8 cellular contexts compared by ENCODE assay signal in the genomic region with DNA sequence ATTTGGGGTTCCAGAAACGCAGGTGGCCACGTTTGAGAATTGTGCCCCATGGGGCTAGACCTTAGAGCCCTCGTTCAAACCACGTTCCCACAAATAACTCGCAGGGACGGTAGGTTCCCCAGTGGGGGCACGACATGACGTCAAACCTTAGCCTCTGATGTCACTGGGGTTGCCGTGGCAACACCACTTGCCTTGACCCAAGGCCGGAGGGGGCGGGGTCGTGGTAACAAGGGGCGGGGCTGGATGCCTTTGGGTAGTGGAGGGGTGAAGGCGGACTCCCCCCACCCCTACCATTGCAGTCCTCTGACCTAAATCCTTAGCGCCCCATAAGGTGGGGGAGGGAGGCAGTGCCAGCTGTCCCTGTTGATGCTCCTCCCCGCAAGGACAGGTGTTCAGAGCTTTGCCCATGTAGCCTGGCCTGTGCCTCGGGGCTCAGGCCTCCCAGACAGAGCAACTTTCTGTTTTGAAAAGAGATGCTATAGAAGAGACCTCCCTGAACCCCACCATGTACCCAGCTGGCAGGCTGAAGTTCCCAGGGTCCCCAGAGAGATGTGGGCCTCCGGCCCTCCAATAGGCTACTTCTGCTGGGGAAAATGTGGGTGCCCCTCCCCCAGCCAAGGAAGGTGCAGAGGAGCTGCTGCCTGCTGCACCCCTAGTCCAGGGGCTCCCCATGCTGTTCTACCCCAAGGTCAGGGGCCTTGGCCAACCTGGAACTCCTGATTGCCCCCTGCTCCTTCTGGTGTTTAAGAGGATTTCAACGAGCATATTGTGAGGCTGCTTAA. TPM values are rescaled to one million over a fixed set of nuclear protein-coding genes. Genes with fewer than 3 reads are reported as not detected.
A peak's percentile ranks its signal among the peaks of the same experiment; 100 is the strongest.
DNase-seq lines count a peak whose midpoint lies in the region; ATAC-seq and TF ChIP-seq lines count a peak whose summit lies in the region.

No MANE protein-coding gene starts in this region.

- H3K4me1 Mint-ChIP-seq in CD8-positive, alpha-beta memory T cell = peaks cover 0 to 11% (median 0%) of the 10 kb centered on the region in 3 donors
- H3K4me1 Mint-ChIP-seq in brain (peaks cover 52% of the 10 kb centered on the region), natural killer cell (peaks cover 0 to 4% of the 10 kb centered on the region in 2 donors)

- H3K27ac ChIP-seq in CD8-positive, alpha-beta memory T cell (ENCODE audit: low read depth, low read length) = no peak overlapping the region
- H3K27ac ChIP-seq in MM.1S (ENCODE audit: low read length) = no peak overlapping the region

- in situ Hi-C loops in ACHN (cut with HindIII; ENCODE audit: low pct_ligation_motif_present, low pct_unique_long_range_greater_than_20kb, low sequenced_read_pairs) = no loop called here

- H3K9me2 ChIP-seq in MM.1S (replicated peaks; ENCODE audit: insufficient read depth, low read length) = no peaks in the 10 kb centered on the region

- no peaks in the 10 kb centered on the region for H3F3A ChIP-seq in MM.1S (ENCODE audit: insufficient read depth, low read length)

- peak overlapping the region; percentile 26 to 83 (median 66) for H3K4me3 Mint-ChIP-seq in CD8-positive, alpha-beta memory T cell
- H3K4me3 Mint-ChIP-seq in brain = peak overlapping the region; percentile 67 to 85 (median 80)
- peak overlapping the region; percentile 50 for H3K4me3 Mint-ChIP-seq in natural killer cell

- no peaks in the 10 kb centered on the region for H4K20me1 ChIP-seq in MM.1S (ENCODE audit: insufficient read depth, low read length)

- POLR2A ChIA-PET in CD8-positive, alpha-beta memory T cell (lab: Charles Lee) = no interaction called here

- no peak overlapping the region for H3K9ac ChIP-seq in MM.1S (ENCODE audit: low read length)

- CTCF ChIA-PET in CD8-positive, alpha-beta memory T cell (lab: Charles Lee) = interaction anchor here (0.8 kb wide), 1 partner anchor 237 kb away, joined by 3 read pairs; no protein-coding TSS in a partner anchor

- H3K27ac Mint-ChIP-seq in CD8-positive, alpha-beta memory T cell = peak overlapping the region in 4 of 8 donors; percentile 12 to 69 (median 66)
- H3K27ac Mint-ChIP-seq in brain (peak overlapping the region in 4 of 5 experiments; percentile 27 to 91 (median 70)), natural killer cell (no peak overlapping the region)

- H3K9me3 ChIP-seq in CD8-positive, alpha-beta memory T cell (ENCODE audit: low read length) = no peaks in the 10 kb centered on the region
- H3K9me3 ChIP-seq in MM.1S (replicated peaks; ENCODE audit: insufficient read depth, low read length) = no peaks in the 10 kb centered on the region

- no peak overlapping the region for H2AFZ ChIP-seq in MM.1S (ENCODE audit: low read length)

- no peaks in the 10 kb centered on the region for H3K36me3 ChIP-seq in CD8-positive, alpha-beta memory T cell (ENCODE audit: insufficient read depth, low read length)
- no peaks in the 10 kb centered on the region for H3K36me3 ChIP-seq in MM.1S (replicated peaks; ENCODE audit: insufficient read depth, low read length)

- no peaks in the 10 kb centered on the region for H3K36me3 Mint-ChIP-seq in CD8-positive, alpha-beta memory T cell
- H3K36me3 Mint-ChIP-seq in brain = no peaks in the 10 kb centered on the region
- H3K36me3 Mint-ChIP-seq in natural killer cell = no peaks in the 10 kb centered on the region

- H3K27me3 Mint-ChIP-seq in CD8-positive, alpha-beta memory T cell = peaks cover 9 to 42% of the 10 kb centered on the region in 2 donors
- H3K27me3 Mint-ChIP-seq in brain (peaks cover 19% of the 10 kb centered on the region), natural killer cell (ENCODE audit: low read depth in 2 of 2) (peaks cover 24 to 29% of the 10 kb centered on the region in 2 donors)

- peaks cover 8% of the 10 kb centered on the region for H3K4me1 ChIP-seq in CD8-positive, alpha-beta memory T cell (ENCODE audit: insufficient read depth, low read length)
- no peaks in the 10 kb centered on the region for H3K4me1 ChIP-seq in MM.1S (ENCODE audit: low read length)

- peaks cover 7% of the 10 kb centered on the region for H3K27me3 ChIP-seq in CD8-positive, alpha-beta memory T cell (ENCODE audit: insufficient read depth, low read length, poor library complexity, severe bottlenecking)
- H3K27me3 ChIP-seq in MM.1S (replicated peaks; ENCODE audit: insufficient read depth, low read length) = no peaks in the 10 kb centered on the region; the same call in 1 of the 2 replicates

- peak overlapping the region; percentile 59; the same call in 1 of the 2 replicates for H3K4me2 ChIP-seq in MM.1S (ENCODE audit: low read depth, low read length)

- TF ChIP-seq CTCF in MM.1S (IDR thresholded peaks at IDR 0.05; ENCODE audit: low read length) (no peak), brain (conservative IDR thresholded peaks at IDR 0.05) (no peak), natural killer cell (IDR thresholded peaks at IDR 0.05) (no peak)

- intact Hi-C loops in natural killer cell (cut with micrococcal nuclease) = no loop called here

- H3K4me3 ChIP-seq in CD8-positive, alpha-beta memory T cell (ENCODE audit: low read length) = no peak overlapping the region
- H3K4me3 ChIP-seq in MM.1S (ENCODE audit: low read length) = no peak overlapping the region

- DNase-seq in CD8-positive, alpha-beta memory T cell = peak in 2 of 5 donors; percentile 19 to 60
- DNase-seq in MM.1S (peak; percentile 6), natural killer cell (no peak), epidermal melanocyte (ENCODE audit: insufficient read length, low spot score) (no peak), ACHN (no peak)

- H3K9me3 Mint-ChIP-seq in CD8-positive, alpha-beta memory T cell = no peaks in the 10 kb centered on the region
- peaks cover 0 to 9% (median 0%) of the 10 kb centered on the region in 5 experiments for H3K9me3 Mint-ChIP-seq in brain
- no peaks in the 10 kb centered on the region for H3K9me3 Mint-ChIP-seq in natural killer cell

- ATAC-seq in natural killer cell (no peak), GM21381 (IDR thresholded peaks at IDR 0.05; ENCODE audit: unreplicated experiment) (no peak), HG02852 (IDR thresholded peaks at IDR 0.05; ENCODE audit: unreplicated experiment) (no peak)

- H3K79me2 ChIP-seq in MM.1S (ENCODE audit: low read length) = no peaks in the 10 kb centered on the region

RNA-seq across cellular contexts. Expression of a gene that starts 1.9 kb away (rescaled TPM):
- total RNA-seq in CD8-positive, alpha-beta memory T cell = 1 to 10 TPM; 2.0 to 3.0 TPM
- polyA plus RNA-seq in CD8-positive, alpha-beta memory T cell = 0.32 TPM
- polyA plus RNA-seq in brain (ENCODE audit: insufficient read depth, low read depth, low replicate concordance) = 27.7 TPM
- total RNA-seq in natural killer cell = 1 to 10 TPM; 3.1 to 6.6 (median 4.0) TPM

Comparison
In these comparisons a context has a peak if more than half of its experiments do, and no peak if none do; other contexts are left out.
1. H3K27ac Mint-ChIP-seq: peak in brain (4 of 5); none in natural killer cell (0 of 2).
2. Peak in every context shown above with its lines, with median percentiles within 50 percentile points of each other: H3K4me3 Mint-ChIP-seq.